ENCODE assay signal across 8 cellular contexts in the genomic region with DNA sequence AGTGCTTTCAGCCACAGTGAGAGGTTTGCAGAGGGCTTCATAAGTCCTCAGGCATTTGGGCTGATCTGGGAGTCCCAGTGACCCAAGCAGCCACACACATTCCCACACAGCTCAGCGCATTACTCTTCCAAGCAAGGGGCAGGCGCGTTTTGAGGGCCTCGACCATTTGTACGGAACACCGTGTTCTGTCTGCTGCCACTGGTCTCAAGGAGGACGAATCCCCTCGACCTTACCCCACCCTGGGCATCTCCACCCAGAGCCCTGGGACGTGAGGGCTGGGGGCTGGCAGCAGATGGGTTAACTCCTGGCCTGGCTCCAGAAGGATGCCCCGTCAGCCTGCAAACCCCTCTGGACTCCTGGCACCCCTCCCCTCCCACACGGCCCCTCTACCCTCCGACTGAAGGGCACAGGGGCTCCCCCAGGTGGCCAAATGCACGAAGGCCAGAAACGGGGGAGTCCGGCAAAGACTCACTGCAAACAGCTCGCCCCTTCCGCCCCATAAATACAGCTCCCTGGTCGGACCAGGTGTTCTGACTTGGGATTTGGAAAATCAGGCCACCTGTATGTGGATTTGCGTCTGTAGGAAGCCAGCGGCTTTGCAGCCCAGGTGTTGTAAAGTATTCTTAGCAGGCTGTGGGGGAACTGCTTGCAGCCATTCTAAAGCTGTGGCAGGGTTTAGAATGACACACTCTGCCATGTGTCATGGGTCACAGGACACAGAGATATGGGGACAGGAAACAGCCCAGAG. TPM values are rescaled to one million over a fixed set of nuclear protein-coding genes. Genes with fewer than 3 reads are reported as not detected.
DNase-seq lines count a peak whose midpoint lies in the region; ATAC-seq, FAIRE-seq and TF ChIP-seq lines count a peak whose summit lies in the region.

No MANE protein-coding gene starts in this region.

- no peaks in the 10 kb centered on the region for H3K9me1 ChIP-seq in endothelial cell of umbilical vein (replicated peaks; ENCODE audit: control insufficient read depth, extremely low read depth, insufficient read depth, low read length)

- H3K79me2 ChIP-seq in endothelial cell of umbilical vein (ENCODE audit: control insufficient read depth, insufficient read depth, low read length) = no peaks in the 10 kb centered on the region

- POLR2A ChIA-PET in activated CD8-positive, alpha-beta T cell treated with anti-CD3 and anti-CD28 coated beads, Interleukin-2, amount 10 ng/mL, durations not matched to agents 7 days and 5 days (lab: Charles Lee) = interaction anchor here (0.9 to 7.3 kb wide), 9 partner anchors 9 to 67 kb away, joined by 3 to 80 read pairs (median 5); a partner anchor contains a TSS
- POLR2A ChIA-PET in endothelial cell of umbilical vein (lab: Charles Lee) = interaction anchor here (1.0 to 1.5 kb wide), 3 partner anchors 9 to 61 kb away, joined by 3 to 7 read pairs (median 4); a partner anchor contains a TSS

- H4K20me1 ChIP-seq in endothelial cell of umbilical vein (replicated peaks; ENCODE audit: control insufficient read depth, extremely low read depth, insufficient read depth, low read length) = no peaks in the 10 kb centered on the region

- H3K36me3 Mint-ChIP-seq in activated CD8-positive, alpha-beta T cell treated with anti-CD3 and anti-CD28 coated beads, Interleukin-2, amount 10 ng/mL, durations not matched to agents 7 days and 5 days (ENCODE audit: low read depth) = no peaks in the 10 kb centered on the region
- H3K36me3 Mint-ChIP-seq in stimulated activated naive B cell treated with anti-CD40 and anti-IgM and Interleukin-4, amounts not matched to agents 10 μg/mL and 1 μg/mL and 100 μg/mL, for 72 hours = no peaks in the 10 kb centered on the region

- H3K4me1 ChIP-seq in endothelial cell of umbilical vein (ENCODE audit: control insufficient read depth, extremely low read depth, insufficient read depth, low read length) = peaks cover 9% of the 10 kb centered on the region
- H3K4me1 ChIP-seq in mucosa of stomach (ENCODE audit: control insufficient read depth, insufficient read depth, low read length) = peaks cover 55% of the 10 kb centered on the region

- peak overlapping the region; percentile 68 for H2AFZ ChIP-seq in endothelial cell of umbilical vein (ENCODE audit: low read depth, low read length)

- FAIRE-seq in endothelial cell of umbilical vein (lab: Jason Lieb, UNC) = peak; percentile 83

- H3K4me3 Mint-ChIP-seq in activated CD8-positive, alpha-beta T cell treated with anti-CD3 and anti-CD28 coated beads, Interleukin-2, amount 10 ng/mL, durations not matched to agents 7 days and 5 days = no peak overlapping the region
- H3K4me3 Mint-ChIP-seq in stimulated activated naive B cell treated with anti-CD40 and anti-IgM and Interleukin-4, amounts not matched to agents 10 μg/mL and 1 μg/mL and 100 μg/mL, for 72 hours = peak overlapping the region; percentile 67 to 89

- H3K36me3 ChIP-seq in endothelial cell of umbilical vein (ENCODE audit: control insufficient read depth in 2 of 2, extremely low read depth in 1 of 2, insufficient read depth in 2 of 2, low read length in 2 of 2) = no peaks in the 10 kb centered on the region
- H3K36me3 ChIP-seq in mucosa of stomach (ENCODE audit: control insufficient read depth, insufficient read depth, low read length) = no peaks in the 10 kb centered on the region

- H3K27me3 ChIP-seq in endothelial cell of umbilical vein (ENCODE audit: control insufficient read depth in 2 of 2, insufficient read depth in 2 of 2, low read length in 2 of 2) = no peaks in the 10 kb centered on the region
- H3K27me3 ChIP-seq in mucosa of stomach (ENCODE audit: control insufficient read depth, insufficient read depth, low read length) = no peaks in the 10 kb centered on the region

- peaks cover 36% of the 10 kb centered on the region for H3K4me1 Mint-ChIP-seq in activated CD8-positive, alpha-beta T cell treated with anti-CD3 and anti-CD28 coated beads, Interleukin-2, amount 10 ng/mL, durations not matched to agents 7 days and 5 days (ENCODE audit: low read depth)
- peaks cover 56 to 73% of the 10 kb centered on the region in 2 donors for H3K4me1 Mint-ChIP-seq in stimulated activated naive B cell treated with anti-CD40 and anti-IgM and Interleukin-4, amounts not matched to agents 10 μg/mL and 1 μg/mL and 100 μg/mL, for 72 hours

- H3K9me3 ChIP-seq in endothelial cell of umbilical vein (replicated peaks; ENCODE audit: control insufficient read depth, insufficient read depth, low read length) (no peaks in the 10 kb centered on the region), mucosa of stomach (ENCODE audit: control insufficient read depth, low read length) (no peaks in the 10 kb centered on the region)

- H3K27ac Mint-ChIP-seq in activated CD8-positive, alpha-beta T cell treated with anti-CD3 and anti-CD28 coated beads, Interleukin-2, amount 10 ng/mL, durations not matched to agents 7 days and 5 days = peak overlapping the region; percentile 57
- peak overlapping the region; percentile 100 for H3K27ac Mint-ChIP-seq in stimulated activated naive B cell treated with anti-CD40 and anti-IgM and Interleukin-4, amounts not matched to agents 10 μg/mL and 1 μg/mL and 100 μg/mL, for 72 hours

- dilution Hi-C loops in endothelial cell of umbilical vein (cut with MboI; ENCODE audit: extremely low pct_ligation_motif_present, low sequenced_read_pairs) = no loop called here

- TF ChIP-seq CTCF in endothelial cell of umbilical vein (IDR thresholded peaks at IDR 0.05; ENCODE audit: extremely low read depth in 1 of 2, insufficient read depth in 1 of 2, low read depth in 1 of 2, low read length in 2 of 2) = peak; percentile 76 to 89

- no peak overlapping the region for H3K9ac ChIP-seq in endothelial cell of umbilical vein (replicated peaks; ENCODE audit: extremely low read depth, insufficient read depth, low read length)
- H3K9ac ChIP-seq in mucosa of stomach (ENCODE audit: low read length) = peak overlapping the region; percentile 90

- H3K27ac ChIP-seq in endothelial cell of umbilical vein (ENCODE audit: insufficient read depth, low read depth, low read length) = no peak overlapping the region

- intact Hi-C loops in endothelial cell of umbilical vein (cut with micrococcal nuclease) = loop anchor here (1.0 to 2.0 kb wide), 2 partner anchors 62 to 112 kb away; no protein-coding TSS in a partner anchor

- BruUV-seq in endothelial cell of umbilical vein (replicated peaks; lab: Mats Ljungman, UMichigan) = no TSS peak

- no peak for TF ChIP-seq POLR2A in endothelial cell of umbilical vein (IDR thresholded peaks at IDR 0.05; ENCODE audit: low read depth, low read length)

- ATAC-seq in HG02938 (IDR thresholded peaks at IDR 0.05; ENCODE audit: unreplicated experiment) = peak; percentile 40
- ATAC-seq in activated CD8-positive, alpha-beta T cell treated with anti-CD3 and anti-CD28 coated beads, Interleukin-2, amount 10 ng/mL, durations not matched to agents 7 days and 5 days = peak; percentile 73
- ATAC-seq in stimulated activated naive B cell treated with anti-CD40 and anti-IgM and Interleukin-4, amounts not matched to agents 10 μg/mL and 1 μg/mL and 100 μg/mL, for 72 hours (replicated peaks) = peak; percentile 49 to 50

- H3K4me3 ChIP-seq in endothelial cell of umbilical vein (replicated peaks in 1 of 3; ENCODE audit: insufficient read depth in 1 of 3, low read depth in 1 of 3, low read length in 3 of 3) (no peak overlapping the region), mucosa of stomach (ENCODE audit: low read length) (no peak overlapping the region)

- DNase-seq in NCI-H2196 (lab: John Stamatoyannopoulos, UW; ENCODE audit: unreplicated experiment) (peak; percentile 42), NCI-H2196 treated with DMSO at 0.1 percent for 48 hours (lab: John Stamatoyannopoulos, UW; ENCODE audit: unreplicated experiment) (no peak), NCI-H69 (lab: John Stamatoyannopoulos, UW) (peak; percentile 74), endothelial cell of umbilical vein (ENCODE audit: low read depth, low spot score) (peak; percentile 52)
- DNase-seq in activated CD8-positive, alpha-beta T cell treated with anti-CD3 and anti-CD28 coated beads, Interleukin-2, amount 10 ng/mL, durations not matched to agents 7 days and 5 days = peak; percentile 74
- DNase-seq in stimulated activated naive B cell treated with anti-CD40 and anti-IgM and Interleukin-4, amounts not matched to agents 10 μg/mL and 1 μg/mL and 100 μg/mL, for 72 hours = peak; percentile 83

- CTCF ChIA-PET in activated CD8-positive, alpha-beta T cell treated with anti-CD3 and anti-CD28 coated beads, Interleukin-2, amount 10 ng/mL, durations not matched to agents 7 days and 5 days (lab: Charles Lee) = interaction anchor here (0.7 to 27.4 kb wide), 27 partner anchors 9 to 192 kb away, joined by 3 to 648 read pairs (median 8); a partner anchor contains a TSS
- CTCF ChIA-PET in endothelial cell of umbilical vein (lab: Charles Lee) = interaction anchor here (0.6 to 8.0 kb wide), 34 partner anchors 9 to 1753 kb away, joined by 3 to 583 read pairs (median 7); a partner anchor contains a TSS

- H3K27me3 Mint-ChIP-seq in activated CD8-positive, alpha-beta T cell treated with anti-CD3 and anti-CD28 coated beads, Interleukin-2, amount 10 ng/mL, durations not matched to agents 7 days and 5 days (ENCODE audit: low read depth) = peaks cover 2% of the 10 kb centered on the region
- H3K27me3 Mint-ChIP-seq in stimulated activated naive B cell treated with anti-CD40 and anti-IgM and Interleukin-4, amounts not matched to agents 10 μg/mL and 1 μg/mL and 100 μg/mL, for 72 hours = no peaks in the 10 kb centered on the region

- no peak overlapping the region for H3K4me2 ChIP-seq in endothelial cell of umbilical vein (ENCODE audit: insufficient read depth, low read length)

- H3K9me3 Mint-ChIP-seq in activated CD8-positive, alpha-beta T cell treated with anti-CD3 and anti-CD28 coated beads, Interleukin-2, amount 10 ng/mL, durations not matched to agents 7 days and 5 days (ENCODE audit: insufficient read depth) = no peaks in the 10 kb centered on the region
- H3K9me3 Mint-ChIP-seq in stimulated activated naive B cell treated with anti-CD40 and anti-IgM and Interleukin-4, amounts not matched to agents 10 μg/mL and 1 μg/mL and 100 μg/mL, for 72 hours = peaks cover 0 to 4% of the 10 kb centered on the region in 2 donors

TF ChIP-seq in endothelial cell of umbilical vein, 7 proteins besides CTCF, POLR2A, EP300 and RAD21 (continues in another document):
- no peak for TF ChIP-seq FOS (IDR thresholded peaks at IDR 0.05; ENCODE audit: borderline replicate concordance, insufficient read depth, low read length)

RNA-seq across cellular contexts. Expression of a gene that starts 33.6 kb away (rescaled TPM):
- total RNA-seq in activated CD8-positive, alpha-beta T cell treated with anti-CD3 and anti-CD28 coated beads, Interleukin-2, amount 10 ng/mL, durations not matched to agents 7 days and 5 days = 1,000 to 10,000 TPM; 1,769 to 1,842 TPM
- total RNA-seq in endothelial cell of umbilical vein = 1,418 and 1,488 TPM in 2 replicates
- 273 and 404 TPM in 2 replicates for polyA plus RNA-seq in endothelial cell of umbilical vein
- 749 and 766 TPM in 2 replicates for polyA plus RNA-seq in endothelial cell of umbilical vein (2011; cell fraction: cytosol; rRNA removed)
- polyA plus RNA-seq in endothelial cell of umbilical vein (2011; cell fraction: nucleus; rRNA removed) = 329 and 598 TPM in 2 replicates
- 1,179 and 1,542 TPM in 2 replicates for polyA plus RNA-seq in endothelial cell of umbilical vein (2012)
- 229 and 282 TPM in 2 replicates for polyA minus RNA-seq in endothelial cell of umbilical vein
- polyA minus RNA-seq in endothelial cell of umbilical vein (2011; cell fraction: cytosol; rRNA and poly(A)+ RNA removed) = 411 TPM
- 112 and 238 TPM in 2 replicates for polyA minus RNA-seq in endothelial cell of umbilical vein (2011; cell fraction: nucleus; rRNA and poly(A)+ RNA removed)
